Comparison of ENCODE assay signal across 13 cellular contexts in genomic region chr15:56038015-56038414, GRCh38. TPM values are rescaled to one million over a fixed set of nuclear protein-coding genes. Genes with fewer than 3 reads are reported as not detected.
DNase-seq lines count a peak whose midpoint lies in the region; ATAC-seq and TF ChIP-seq lines count a peak whose summit lies in the region.
"Had no signal": no experiment of that assay in that cellular context is flagged by ENCODE, and none has a peak within 500 bp of the region (broad histone marks: within the 10 kb centered on the region; RNA-seq: fewer than 3 reads in every experiment).

No MANE protein-coding gene starts in this region.

- no peak overlapping the region for H2AFZ ChIP-seq in H9 (ENCODE audit: low read length)

- no peak overlapping the region for H2BK15ac ChIP-seq in H9 (ENCODE audit: low read depth, low read length)

- H4K8ac ChIP-seq in H9 (replicated peaks; ENCODE audit: insufficient read length, low read depth, low read length): no peak overlapping the region

- H3K14ac ChIP-seq in H9 (ENCODE audit: insufficient read depth, low read length): no peak overlapping the region

- no CpG with 5 or more reads among the region's 3 CpGs for WGBS in H9 (ENCODE audit: extremely low coverage, insufficient read length, low lambda C conversion rate)
- WGBS in esophagus muscularis mucosa: 69% methylated on average over 3 of the region's 3 CpGs

- no peak overlapping the region for H2BK20ac ChIP-seq in H9 (ENCODE audit: low read depth, low read length, poor library complexity, severe bottlenecking)

- H4K5ac ChIP-seq in H9 (ENCODE audit: insufficient read length, low read depth, low read length): no peak overlapping the region

- TF ChIP-seq EP300 in esophagus muscularis mucosa (IDR thresholded peaks at IDR 0.05): no peak

- no peak overlapping the region for H4K91ac ChIP-seq in H9 (ENCODE audit: insufficient read length, low read depth, low read length)

- TF ChIP-seq POLR2A in esophagus muscularis mucosa (IDR thresholded peaks at IDR 0.05; ENCODE audit: low read depth): no peak

- H3K23me2 ChIP-seq in H9 (ENCODE audit: insufficient read length, low read depth, low read length, poor library complexity, severe bottlenecking): no peaks in the 10 kb centered on the region

- no peak overlapping the region for H3K4me3 Mint-ChIP-seq in activated naive CD8-positive, alpha-beta T cell
- H3K4me3 Mint-ChIP-seq in mesothelial cell of epicardium (no peak overlapping the region), H9 (no peak overlapping the region)
- H3K4me3 Mint-ChIP-seq: nephron progenitor cell had no signal

- peak; percentile 24 for DNase-seq in activated CD4-positive, alpha-beta T cell treated with anti-CD3 and anti-CD28 coated beads for 48 hours
- no peak for DNase-seq in activated CD4-positive, alpha-beta T cell treated with anti-CD3 and anti-CD28 coated beads for 1 hour
- peak; percentile 21 to 45 for DNase-seq in Kasumi-1 (lab: John Stamatoyannopoulos, UW)
- no peak for DNase-seq in mesothelial cell of epicardium (ENCODE audit: low spot score in 2 of 2, unreplicated experiment in 2 of 2)
- DNase-seq in H9: no peak
- DNase-seq in esophagus muscularis mucosa (ENCODE audit: extremely low spot score): no peak
- DNase-seq: activated gamma-delta T cell treated with Interleukin-2 at 50 U/mL for 16 hours; effector CD4-positive, alpha-beta T cell; NCI-H69; nephron progenitor cell; T1000 had no signal

- no peak overlapping the region for H2AK5ac ChIP-seq in H9 (ENCODE audit: insufficient read length, low read length)

- H3K27ac Mint-ChIP-seq in activated naive CD8-positive, alpha-beta T cell: peak overlapping the region; percentile 50
- H3K27ac Mint-ChIP-seq in mesothelial cell of epicardium (peak overlapping the region; percentile 97), H9 (no peak overlapping the region)
- H3K27ac Mint-ChIP-seq: nephron progenitor cell had no signal

- H3K27ac ChIP-seq in H9 (ENCODE audit: insufficient read length, low read depth, low read length) (no peak overlapping the region), esophagus muscularis mucosa (replicated peaks in 1 of 4) (no peak overlapping the region)

- H3K4me1 ChIP-seq in H9 (ENCODE audit: insufficient read depth, low read length) (peaks cover 3% of the 10 kb centered on the region; the same call in 1 of the 2 replicates), esophagus muscularis mucosa (peaks cover 10 to 12% (median 12%) of the 10 kb centered on the region in 4 donors)

- H3K18ac ChIP-seq in H9 (ENCODE audit: insufficient read length, low read depth, low read length): no peak overlapping the region

- H3K4me2 ChIP-seq in H9 (ENCODE audit: insufficient read depth, insufficient read length, low read length): no peak overlapping the region

- no peak overlapping the region for H2BK5ac ChIP-seq in H9 (ENCODE audit: insufficient read length, low read length)

- peaks cover 59% of the 10 kb centered on the region for H3K4me1 Mint-ChIP-seq in activated naive CD8-positive, alpha-beta T cell (ENCODE audit: low read depth)
- peaks cover 63% of the 10 kb centered on the region for H3K4me1 Mint-ChIP-seq in mesothelial cell of epicardium
- H3K4me1 Mint-ChIP-seq in H9: peaks cover 13% of the 10 kb centered on the region in 2 experiments

- H3K9me3 Mint-ChIP-seq in activated naive CD8-positive, alpha-beta T cell (ENCODE audit: low read depth): peaks cover 3% of the 10 kb centered on the region
- no peaks in the 10 kb centered on the region for H3K9me3 Mint-ChIP-seq in mesothelial cell of epicardium
- H3K9me3 Mint-ChIP-seq in H9: no peaks in the 10 kb centered on the region
- H3K9me3 Mint-ChIP-seq: nephron progenitor cell had no signal

- intact Hi-C loops in esophagus muscularis mucosa (cut with DNase I): no loop called here

- H3K36me3 ChIP-seq in esophagus muscularis mucosa: no peaks in the 10 kb centered on the region

- no peaks in the 10 kb centered on the region for H3K79me2 ChIP-seq in H9 (ENCODE audit: insufficient read depth, low read length)

- no peak for ATAC-seq in GM19463 (IDR thresholded peaks at IDR 0.05; ENCODE audit: unreplicated experiment)

- TF ChIP-seq CTCF in mesothelial cell of epicardium (IDR thresholded peaks at IDR 0.05; ENCODE audit: unreplicated experiment) (no peak), H9 (conservative IDR thresholded peaks at IDR 0.05) (no peak), esophagus muscularis mucosa (IDR thresholded peaks at IDR 0.05) (no peak)

- no peak overlapping the region for H2BK12ac ChIP-seq in H9 (ENCODE audit: insufficient read length, low read depth, low read length)

- H3K27me3 ChIP-seq in H9 (ENCODE audit: insufficient read depth, low read length) (no peaks in the 10 kb centered on the region), esophagus muscularis mucosa (no peaks in the 10 kb centered on the region)

- no peaks in the 10 kb centered on the region for H3K79me1 ChIP-seq in H9 (ENCODE audit: insufficient read depth, low read depth, low read length, poor library complexity, severe bottlenecking)

- no peaks in the 10 kb centered on the region for H3K27me3 Mint-ChIP-seq in activated naive CD8-positive, alpha-beta T cell
- H3K27me3 Mint-ChIP-seq in mesothelial cell of epicardium (ENCODE audit: low read depth) (no peaks in the 10 kb centered on the region), H9 (ENCODE audit: low read depth) (no peaks in the 10 kb centered on the region; the same call in 1 of the 2 replicates)

- H3K9me3 ChIP-seq in H9 (ENCODE audit: control insufficient read depth, low read depth, low read length): no peaks in the 10 kb centered on the region
- no peaks in the 10 kb centered on the region for H3K9me3 ChIP-seq in esophagus muscularis mucosa

- no peaks in the 10 kb centered on the region for H4K20me1 ChIP-seq in H9 (ENCODE audit: control insufficient read depth, insufficient read depth, insufficient read length)

- no peak overlapping the region for H3K4me3 ChIP-seq in esophagus muscularis mucosa

- H3K23ac ChIP-seq in H9 (ENCODE audit: insufficient read length, low read depth, low read length): no peak overlapping the region

- H2BK120ac ChIP-seq in H9 (ENCODE audit: low read depth, low read length, poor library complexity, severe bottlenecking): no peak overlapping the region

- H3K4ac ChIP-seq in H9 (ENCODE audit: low read depth, low read length): no peak overlapping the region

- no peak overlapping the region for H3K56ac ChIP-seq in H9 (ENCODE audit: insufficient read length, low read depth, low read length)

- H3K9ac ChIP-seq in H9 (ENCODE audit: extremely low read depth, insufficient read length, low read length): no peak overlapping the region

- H3T11ph ChIP-seq in H9 (ENCODE audit: low read length): no peak overlapping the region

- peaks cover 4% of the 10 kb centered on the region for H3K36me3 Mint-ChIP-seq in activated naive CD8-positive, alpha-beta T cell
- H3K36me3 Mint-ChIP-seq in mesothelial cell of epicardium (no peaks in the 10 kb centered on the region), H9 (ENCODE audit: insufficient read depth in 1 of 3, low read depth in 3 of 3) (no peaks in the 10 kb centered on the region)

RNA-seq across cellular contexts. Expression of gene NEDD4, which starts 44.6 kb away (rescaled TPM):
- 42.5 to 45.8 TPM (median 45.6 TPM) in 3 replicates for total RNA-seq in mesothelial cell of epicardium
- 9.3 and 9.6 TPM in 2 replicates for total RNA-seq in H9 (2021)
- 10 to 100 TPM; 19.2 to 35.1 (median 23.1) TPM for total RNA-seq in esophagus muscularis mucosa

Comparison
In these comparisons a context has a peak if more than half of its experiments do, and no peak if none do; other contexts are left out.
1. DNase-seq: peak in activated CD4-positive, alpha-beta T cell treated with anti-CD3 and anti-CD28 coated beads for 48 hours (single experiment) and Kasumi-1 (2 of 2); none in activated CD4-positive, alpha-beta T cell treated with anti-CD3 and anti-CD28 coated beads for 1 hour (single experiment), mesothelial cell of epicardium (0 of 2), H9 (single experiment) and esophagus muscularis mucosa (single experiment).
2. H3K27ac Mint-ChIP-seq: peak in activated naive CD8-positive, alpha-beta T cell (single experiment) and mesothelial cell of epicardium (single experiment); none in H9 (0 of 3).